In the genomic region with DNA sequence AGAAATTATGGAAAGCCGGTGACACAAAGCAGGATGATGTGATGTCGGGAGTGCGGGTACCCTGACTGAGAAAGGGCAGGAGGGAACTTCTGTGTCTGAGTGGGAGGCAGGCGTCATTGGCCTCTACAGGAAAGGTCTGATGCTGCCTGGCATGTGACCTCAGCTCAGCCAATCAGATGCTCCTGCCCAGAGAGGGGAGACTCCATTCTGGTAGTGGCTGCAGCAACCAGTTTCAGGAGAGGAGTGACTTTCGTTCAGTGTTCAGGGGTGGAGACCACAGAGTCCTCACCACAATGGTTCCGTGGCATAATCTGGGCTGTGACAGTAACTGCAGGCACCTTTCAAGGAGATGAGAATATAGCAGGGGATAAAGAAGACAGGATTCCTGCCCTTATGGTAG, we compare ENCODE assay signal across 15 cellular contexts. TPM values are rescaled to one million over a fixed set of nuclear protein-coding genes. Genes with fewer than 3 reads are reported as not detected.
DNase-seq lines count a peak whose midpoint lies in the region; ATAC-seq and TF ChIP-seq lines count a peak whose summit lies in the region.
"Had no signal": no experiment of that assay in that cellular context is flagged by ENCODE, and none has a peak within 500 bp of the region (broad histone marks: within the 10 kb centered on the region; RNA-seq: fewer than 3 reads in every experiment).

No MANE protein-coding gene starts in this region.

- no peaks in the 10 kb centered on the region for H3K9me2 ChIP-seq in GM23338 (ENCODE audit: insufficient read depth)

- peak; percentile 66 for DNase-seq in activated CD4-positive, alpha-beta T cell treated with anti-CD3 and anti-CD28 coated beads for 48 hours
- DNase-seq in activated CD4-positive, alpha-beta T cell treated with anti-CD3 and anti-CD28 coated beads, Interleukin-2, amount 50 U/mL, for 4 hours: no peak
- DNase-seq in GM23338 (ENCODE audit: low spot score): no peak
- no peak for DNase-seq in activated T-cell treated with anti-CD3 and anti-CD28 coated beads, Interleukin-2, amount 50 U/mL, for 4 hours
- peak; percentile 22 for DNase-seq in stimulated activated CD4-positive, alpha-beta T cell treated with anti-CD3 and anti-CD28 coated beads, Interleukin-4, amount 100 ng/mL, for 24 hours
- no peak for DNase-seq in NCI-H2227 treated with DMSO at 0.1 percent for 48 hours (lab: John Stamatoyannopoulos, UW)
- DNase-seq in HK-2 (ENCODE audit: unreplicated experiment): no peak
- DNase-seq: gastrocnemius medialis, GDM1, HFFc6, mesenchymal stem cell, tibial artery had no signal

- no peaks in the 10 kb centered on the region; the same call in 2 of the 3 replicates for H3K9me3 Mint-ChIP-seq in GM23338
- no peaks in the 10 kb centered on the region for H3K9me3 Mint-ChIP-seq in activated T-cell treated with anti-CD3 and anti-CD28 coated beads, Interleukin-2, amount 50 U/mL, for 4 hours
- H3K9me3 Mint-ChIP-seq: HFFc6 had no signal

- no peak for TF ChIP-seq CTCF in GM23338 (conservative IDR thresholded peaks at IDR 0.05; ENCODE audit: low read depth in 2 of 2)

- ATAC-seq in GM23338 (no peak), HG03159 (IDR thresholded peaks at IDR 0.05; ENCODE audit: unreplicated experiment) (no peak)
- peak; percentile 53 to 78 for ATAC-seq in activated T-cell treated with anti-CD3 and anti-CD28 coated beads, Interleukin-2, amount 50 U/mL, for 4 hours
- ATAC-seq: gastrocnemius medialis had no signal

- no peak overlapping the region for H3K4me2 ChIP-seq in GM23338

- no peak overlapping the region for H3K4me3 Mint-ChIP-seq in GM23338
- no peak overlapping the region for H3K4me3 Mint-ChIP-seq in activated T-cell treated with anti-CD3 and anti-CD28 coated beads, Interleukin-2, amount 50 U/mL, for 4 hours
- H3K4me3 Mint-ChIP-seq: HFFc6 had no signal

- H3K4me3 ChIP-seq in GM23338: no peak overlapping the region
- H3K4me3 ChIP-seq: gastrocnemius medialis, SJSA1, tibial artery had no signal

- no peaks in the 10 kb centered on the region for H4K20me1 ChIP-seq in GM23338 (replicated peaks; ENCODE audit: insufficient read depth)

- H3K27me3 Mint-ChIP-seq in GM23338 (ENCODE audit: insufficient read depth, low read depth, poor library complexity): no peaks in the 10 kb centered on the region
- H3K27me3 Mint-ChIP-seq in activated T-cell treated with anti-CD3 and anti-CD28 coated beads, Interleukin-2, amount 50 U/mL, for 4 hours (ENCODE audit: low read depth): peaks cover 8% of the 10 kb centered on the region

- H3K36me3 ChIP-seq in GM23338 (ENCODE audit: insufficient read depth): no peaks in the 10 kb centered on the region
- H3K36me3 ChIP-seq: gastrocnemius medialis, SJSA1, tibial artery had no signal

- peaks cover 2% of the 10 kb centered on the region for H3K4me1 Mint-ChIP-seq in GM23338
- peaks cover 13% of the 10 kb centered on the region for H3K4me1 Mint-ChIP-seq in activated T-cell treated with anti-CD3 and anti-CD28 coated beads, Interleukin-2, amount 50 U/mL, for 4 hours (ENCODE audit: low read depth)

- H3K27ac Mint-ChIP-seq in GM23338: no peak overlapping the region
- H3K27ac Mint-ChIP-seq: HFFc6 had no signal

- H2AFZ ChIP-seq in GM23338: 0 out of 2 replicates have a peak overlapping the region, but pooled peaks have one; percentile 56

- H3K27ac ChIP-seq in GM23338 (ENCODE audit: low read depth): no peak overlapping the region
- H3K27ac ChIP-seq: gastrocnemius medialis, SJSA1, tibial artery had no signal

- H3K4me1 ChIP-seq in GM23338 (ENCODE audit: insufficient read depth): no peaks in the 10 kb centered on the region
- H3K4me1 ChIP-seq: gastrocnemius medialis had no signal

- no peaks in the 10 kb centered on the region for H3F3A ChIP-seq in GM23338 (replicated peaks; ENCODE audit: low read depth)

- peaks cover 11% of the 10 kb centered on the region; the same call in 1 of the 2 replicates for H3K27me3 ChIP-seq in GM23338 (ENCODE audit: insufficient read depth)
- H3K27me3 ChIP-seq: gastrocnemius medialis, SJSA1, tibial artery had no signal

- H3K36me3 Mint-ChIP-seq in GM23338 (ENCODE audit: low read depth): no peaks in the 10 kb centered on the region
- H3K36me3 Mint-ChIP-seq in activated T-cell treated with anti-CD3 and anti-CD28 coated beads, Interleukin-2, amount 50 U/mL, for 4 hours (ENCODE audit: insufficient read depth): no peaks in the 10 kb centered on the region

- no peaks in the 10 kb centered on the region for H3K79me2 ChIP-seq in GM23338 (replicated peaks; ENCODE audit: insufficient read depth)

TF ChIP-seq in GM23338, 12 proteins besides CTCF, POLR2A, EP300 and RAD21:
- TF ChIP-seq ZNF114 (CRISPR knock-in tag; IDR thresholded peaks at IDR 0.05) (no peak), EZH2phosphoT487 (IDR thresholded peaks at IDR 0.05; ENCODE audit: unreplicated experiment) (no peak), JUNB (IDR thresholded peaks at IDR 0.05; ENCODE audit: unreplicated experiment) (no peak)
- TF ChIP-seq, protein P1, sequence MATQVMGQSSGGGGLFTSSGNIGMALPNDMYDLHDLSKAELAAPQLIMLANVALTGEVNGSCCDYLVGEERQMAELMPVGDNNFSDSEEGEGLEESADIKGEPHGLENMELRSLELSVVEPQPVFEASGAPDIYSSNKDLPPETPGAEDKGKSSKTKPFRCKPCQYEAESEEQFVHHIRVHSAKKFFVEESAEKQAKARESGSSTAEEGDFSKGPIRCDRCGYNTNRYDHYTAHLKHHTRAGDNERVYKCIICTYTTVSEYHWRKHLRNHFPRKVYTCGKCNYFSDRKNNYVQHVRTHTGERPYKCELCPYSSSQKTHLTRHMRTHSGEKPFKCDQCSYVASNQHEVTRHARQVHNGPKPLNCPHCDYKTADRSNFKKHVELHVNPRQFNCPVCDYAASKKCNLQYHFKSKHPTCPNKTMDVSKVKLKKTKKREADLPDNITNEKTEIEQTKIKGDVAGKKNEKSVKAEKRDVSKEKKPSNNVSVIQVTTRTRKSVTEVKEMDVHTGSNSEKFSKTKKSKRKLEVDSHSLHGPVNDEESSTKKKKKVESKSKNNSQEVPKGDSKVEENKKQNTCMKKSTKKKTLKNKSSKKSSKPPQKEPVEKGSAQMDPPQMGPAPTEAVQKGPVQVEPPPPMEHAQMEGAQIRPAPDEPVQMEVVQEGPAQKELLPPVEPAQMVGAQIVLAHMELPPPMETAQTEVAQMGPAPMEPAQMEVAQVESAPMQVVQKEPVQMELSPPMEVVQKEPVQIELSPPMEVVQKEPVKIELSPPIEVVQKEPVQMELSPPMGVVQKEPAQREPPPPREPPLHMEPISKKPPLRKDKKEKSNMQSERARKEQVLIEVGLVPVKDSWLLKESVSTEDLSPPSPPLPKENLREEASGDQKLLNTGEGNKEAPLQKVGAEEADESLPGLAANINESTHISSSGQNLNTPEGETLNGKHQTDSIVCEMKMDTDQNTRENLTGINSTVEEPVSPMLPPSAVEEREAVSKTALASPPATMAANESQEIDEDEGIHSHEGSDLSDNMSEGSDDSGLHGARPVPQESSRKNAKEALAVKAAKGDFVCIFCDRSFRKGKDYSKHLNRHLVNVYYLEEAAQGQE (IDR thresholded peaks at IDR 0.05; ENCODE audit: unreplicated experiment): no peak

RNA-seq across cellular contexts. Expression of a gene that starts 6.7 kb away (rescaled TPM):
- total RNA-seq in GM23338 (2014; rRNA removed; shearing (Covaris generic)): 97.7 and 121 TPM in 2 replicates
- 39.8 and 44.0 TPM in 2 replicates for polyA plus RNA-seq in GM23338 (2016; fragmentation: Nextera tagmentation; extraction: Ambion mirVana)
- total RNA-seq in activated T-cell treated with anti-CD3 and anti-CD28 coated beads, Interleukin-2, amount 50 U/mL, for 4 hours: 100 to 1,000 TPM; 345 to 411 (median 373) TPM

RNA-seq across cellular contexts. Expression of a gene that starts 27.6 kb away (rescaled TPM):
- 0.14 TPM in 1 of 2 replicates, not detected in the other for total RNA-seq in GM23338 (2014; rRNA removed; shearing (Covaris generic))
- 0.11 TPM in 1 of 2 replicates, not detected in the other for polyA plus RNA-seq in GM23338 (2016; fragmentation: Nextera tagmentation; extraction: Ambion mirVana)
- total RNA-seq in activated T-cell treated with anti-CD3 and anti-CD28 coated beads, Interleukin-2, amount 50 U/mL, for 4 hours: under 1 TPM in 1 of 3 donors, not detected in 2; 0.05 TPM
- total RNA-seq: gastrocnemius medialis, HFFc6, HT1080 had no signal

Comparison
In these comparisons a context has a peak if more than half of its experiments do, and no peak if none do; other contexts are left out.
1. DNase-seq: peak in activated CD4-positive, alpha-beta T cell treated with anti-CD3 and anti-CD28 coated beads for 48 hours (single experiment) and stimulated activated CD4-positive, alpha-beta T cell treated with anti-CD3 and anti-CD28 coated beads, Interleukin-4, amount 100 ng/mL, for 24 hours (single experiment); none in activated CD4-positive, alpha-beta T cell treated with anti-CD3 and anti-CD28 coated beads, Interleukin-2, amount 50 U/mL, for 4 hours (0 of 2), GM23338 (single experiment), activated T-cell treated with anti-CD3 and anti-CD28 coated beads, Interleukin-2, amount 50 U/mL, for 4 hours (single experiment), NCI-H2227 treated with DMSO at 0.1 percent for 48 hours (single experiment) and HK-2 (single experiment).
2. ATAC-seq: peak in activated T-cell treated with anti-CD3 and anti-CD28 coated beads, Interleukin-2, amount 50 U/mL, for 4 hours (2 of 2); none in GM23338 (single experiment) and HG03159 (single experiment).